ENCODE assay signal across 25 cellular contexts in the genomic region with DNA sequence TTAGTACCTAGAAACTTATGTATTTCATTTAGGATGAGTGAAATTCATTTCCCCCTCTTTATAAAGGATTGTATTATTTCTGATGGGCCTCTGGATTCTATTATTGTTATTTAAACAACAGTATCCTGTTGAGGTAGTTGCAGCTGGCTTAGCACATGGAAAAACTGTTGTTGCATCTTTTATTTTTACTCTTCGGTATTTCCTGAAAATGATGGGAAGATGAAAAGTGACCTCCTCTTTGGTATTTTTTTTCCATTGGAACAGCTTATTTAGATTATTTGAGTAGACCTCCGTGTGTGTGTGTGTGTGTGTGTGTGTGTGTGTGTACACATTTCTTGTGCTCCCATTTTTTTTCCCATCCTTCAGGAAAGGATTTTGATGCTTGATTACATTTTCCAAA.
"Had no signal": no experiment of that assay in that cellular context is flagged by ENCODE, and none has a peak within 500 bp of the region (broad histone marks: within the 10 kb centered on the region; RNA-seq: fewer than 3 reads in every experiment).

No MANE protein-coding gene starts in this region.

- H3K4me3 ChIP-seq: coronary artery, dorsolateral prefrontal cortex, gastroesophageal sphincter, psoas muscle, right lobe of liver, spleen, stomach, thoracic aorta had no signal

- H3K27ac ChIP-seq: dorsolateral prefrontal cortex, gastroesophageal sphincter, neutrophil, psoas muscle, right lobe of liver, spleen had no signal

- H3K4me3 Mint-ChIP-seq: naive thymus-derived CD4-positive, alpha-beta T cell; nephron progenitor cell; stimulated activated naive B cell treated with anti-CD40 and anti-IgM and Interleukin-4, amounts not matched to agents 10 μg/mL and 1 μg/mL and 100 μg/mL, for 72 hours had no signal

- H3K9me3 ChIP-seq: gastroesophageal sphincter, neutrophil, psoas muscle, right lobe of liver, spleen, stomach, thoracic aorta had no signal

- DNase-seq: cerebellar nuclear complex; dorsolateral prefrontal cortex; effector CD8-positive, alpha-beta T cell; glutamatergic neuron; kidney glomerular epithelial cell; naive thymus-derived CD4-positive, alpha-beta T cell; nephron progenitor cell; psoas muscle; retina; right lobe of liver; spleen; stimulated activated CD4-positive, alpha-beta T cell treated with anti-CD3 and anti-CD28 coated beads, Interleukin-15, amount 100 ng/mL, for 24 hours; stimulated activated CD4-positive, alpha-beta T cell treated with anti-CD3 and anti-CD28 coated beads, Interleukin-1b, Interleukin-23, amount 100 ng/mL, for 48 hours; stimulated activated CD4-positive, alpha-beta T cell treated with anti-CD3 and anti-CD28 coated beads, Interleukin-4, amount 100 ng/mL, for 24 hours; stimulated activated naive B cell treated with anti-CD40 and anti-IgM and Interleukin-4, amounts not matched to agents 10 μg/mL and 1 μg/mL and 100 μg/mL, for 72 hours; stomach; substantia nigra; trophoblast cell had no signal

- H3K4me1 ChIP-seq: right lobe of liver, spleen had no signal

- H3K36me3 Mint-ChIP-seq: naive thymus-derived CD4-positive, alpha-beta T cell; stimulated activated naive B cell treated with anti-CD40 and anti-IgM and Interleukin-4, amounts not matched to agents 10 μg/mL and 1 μg/mL and 100 μg/mL, for 72 hours had no signal

- H3K36me3 ChIP-seq: gastroesophageal sphincter, neutrophil, right lobe of liver, spleen, stomach, thoracic aorta had no signal

- H3K4me1 Mint-ChIP-seq: naive thymus-derived CD4-positive, alpha-beta T cell; stimulated activated naive B cell treated with anti-CD40 and anti-IgM and Interleukin-4, amounts not matched to agents 10 μg/mL and 1 μg/mL and 100 μg/mL, for 72 hours had no signal

- H3K9me3 Mint-ChIP-seq: nephron progenitor cell; stimulated activated naive B cell treated with anti-CD40 and anti-IgM and Interleukin-4, amounts not matched to agents 10 μg/mL and 1 μg/mL and 100 μg/mL, for 72 hours had no signal

- H3K27ac Mint-ChIP-seq: naive thymus-derived CD4-positive, alpha-beta T cell; nephron progenitor cell; stimulated activated naive B cell treated with anti-CD40 and anti-IgM and Interleukin-4, amounts not matched to agents 10 μg/mL and 1 μg/mL and 100 μg/mL, for 72 hours had no signal

- H3K27me3 ChIP-seq: gastroesophageal sphincter, neutrophil, right lobe of liver, spleen, stomach had no signal

- H3K27me3 Mint-ChIP-seq: stimulated activated naive B cell treated with anti-CD40 and anti-IgM and Interleukin-4, amounts not matched to agents 10 μg/mL and 1 μg/mL and 100 μg/mL, for 72 hours had no signal

- FAIRE-seq: islet of Langerhans, urothelium cell line had no signal

- ATAC-seq: esophagus mucosa; gastroesophageal sphincter; naive thymus-derived CD4-positive, alpha-beta T cell; right lobe of liver; stimulated activated naive B cell treated with anti-CD40 and anti-IgM and Interleukin-4, amounts not matched to agents 10 μg/mL and 1 μg/mL and 100 μg/mL, for 72 hours had no signal
